In genomic region chr2:200640906-200641305, GRCh38 we compare ENCODE assay signal across 30 cellular contexts. TPM values are rescaled to one million over a fixed set of nuclear protein-coding genes. Genes with fewer than 3 reads are reported as not detected.
"Had no signal": no experiment of that assay in that cellular context is flagged by ENCODE, and none has a peak within 500 bp of the region (broad histone marks: within the 10 kb centered on the region; RNA-seq: fewer than 3 reads in every experiment).

No MANE protein-coding gene starts in this region.

- H3K36me3 ChIP-seq: breast epithelium, cardiac muscle cell, colonic mucosa, gastrocnemius medialis, heart left ventricle, WERI-Rb-1 had no signal

- H3K27ac ChIP-seq: ascending aorta, breast epithelium, cardiac muscle cell, colonic mucosa, epithelial cell of prostate, gastrocnemius medialis, heart left ventricle, WERI-Rb-1 had no signal

- H3K9me3 ChIP-seq: ascending aorta, breast epithelium, colonic mucosa, gastrocnemius medialis, heart left ventricle had no signal

- H3K4me3 Mint-ChIP-seq: activated B cell treated with CpG ODN at 0.5 μM for 24 hours; activated CD8-positive, alpha-beta T cell treated with anti-CD3 and anti-CD28 coated beads for 36 hours; activated naive CD4-positive, alpha-beta T cell treated with anti-CD3 and anti-CD28 coated beads, Interleukin-2, amount 10 ng/mL, durations not matched to agents 7 days and 5 days; activated naive CD8-positive, alpha-beta T cell treated with anti-CD3 and anti-CD28 coated beads, Interleukin-2, amount 10 ng/mL, durations not matched to agents 7 days and 5 days; activated T-cell treated with anti-CD3 and anti-CD28 coated beads, Interleukin-2, amount 50 U/mL, for 4 hours; activated T-helper 17 cell treated with anti-CD3 and anti-CD28 coated beads, Interleukin-2, amount 50 U/mL, for 72 hours; brain; T-cell; T-helper 1 cell treated with Interleukin-12 subunit alpha and Interleukin-12 subunit beta and Interleukin-4 antibody, amounts not matched to agents 30 μg/mL and 1 μg/mL, for 36 hours had no signal

- H3K27ac Mint-ChIP-seq: activated B cell treated with CpG ODN at 0.5 μM for 24 hours; activated CD8-positive, alpha-beta T cell treated with anti-CD3 and anti-CD28 coated beads for 36 hours; activated naive CD4-positive, alpha-beta T cell treated with anti-CD3 and anti-CD28 coated beads, Interleukin-2, amount 10 ng/mL, durations not matched to agents 7 days and 5 days; activated naive CD8-positive, alpha-beta T cell treated with anti-CD3 and anti-CD28 coated beads, Interleukin-2, amount 10 ng/mL, durations not matched to agents 7 days and 5 days; activated T-helper 17 cell treated with anti-CD3 and anti-CD28 coated beads, Interleukin-2, amount 50 U/mL, for 72 hours; brain; T-cell; T-helper 1 cell treated with Interleukin-12 subunit alpha and Interleukin-12 subunit beta and Interleukin-4 antibody, amounts not matched to agents 30 μg/mL and 1 μg/mL, for 36 hours had no signal

- H3K4me1 ChIP-seq: ascending aorta, breast epithelium, colonic mucosa, gastrocnemius medialis had no signal

- H3K4me1 Mint-ChIP-seq: activated B cell treated with CpG ODN at 0.5 μM for 24 hours; activated naive CD4-positive, alpha-beta T cell treated with anti-CD3 and anti-CD28 coated beads, Interleukin-2, amount 10 ng/mL, durations not matched to agents 7 days and 5 days; activated naive CD8-positive, alpha-beta T cell treated with anti-CD3 and anti-CD28 coated beads, Interleukin-2, amount 10 ng/mL, durations not matched to agents 7 days and 5 days; activated T-helper 17 cell treated with anti-CD3 and anti-CD28 coated beads, Interleukin-2, amount 50 U/mL, for 72 hours; brain; T-cell had no signal

- H3K27me3 ChIP-seq: ascending aorta, breast epithelium, cardiac muscle cell, colonic mucosa, gastrocnemius medialis, heart left ventricle had no signal

- H3K9me3 Mint-ChIP-seq: activated B cell treated with CpG ODN at 0.5 μM for 24 hours; activated CD8-positive, alpha-beta T cell treated with anti-CD3 and anti-CD28 coated beads for 36 hours; activated naive CD4-positive, alpha-beta T cell treated with anti-CD3 and anti-CD28 coated beads, Interleukin-2, amount 10 ng/mL, durations not matched to agents 7 days and 5 days; activated naive CD8-positive, alpha-beta T cell treated with anti-CD3 and anti-CD28 coated beads, Interleukin-2, amount 10 ng/mL, durations not matched to agents 7 days and 5 days; activated T-cell treated with anti-CD3 and anti-CD28 coated beads, Interleukin-2, amount 50 U/mL, for 4 hours; activated T-helper 17 cell treated with anti-CD3 and anti-CD28 coated beads, Interleukin-2, amount 50 U/mL, for 72 hours; brain; T-cell; T-helper 1 cell treated with Interleukin-12 subunit alpha and Interleukin-12 subunit beta and Interleukin-4 antibody, amounts not matched to agents 30 μg/mL and 1 μg/mL, for 36 hours had no signal

- H3K36me3 Mint-ChIP-seq: activated naive CD4-positive, alpha-beta T cell treated with anti-CD3 and anti-CD28 coated beads, Interleukin-2, amount 10 ng/mL, durations not matched to agents 7 days and 5 days; activated naive CD4-positive, alpha-beta T cell treated with anti-CD3 and anti-CD28 coated beads, Interleukin-2, amount 50 U/mL, for 72 hours; activated naive CD8-positive, alpha-beta T cell treated with anti-CD3 and anti-CD28 coated beads, Interleukin-2, amount 10 ng/mL, durations not matched to agents 7 days and 5 days; brain; T-cell had no signal

- DNase-seq: activated B cell treated with CpG ODN at 0.5 μM for 24 hours; activated CD4-positive, alpha-beta T cell treated with anti-CD3 and anti-CD28 coated beads for 48 hours; activated CD4-positive, alpha-beta T cell treated with anti-CD3 and anti-CD28 coated beads, Interleukin-2, amount 50 U/mL, for 1 hour; activated CD4-positive, alpha-beta T cell treated with anti-CD3 and anti-CD28 coated beads, Interleukin-2, amount 50 U/mL, for 48 hours; activated CD8-positive, alpha-beta memory T cell treated with anti-CD3 and anti-CD28 coated beads for 24 hours; activated CD8-positive, alpha-beta T cell treated with anti-CD3 and anti-CD28 coated beads for 36 hours; activated effector memory CD4-positive, alpha-beta T cell treated with anti-CD3 and anti-CD28 coated beads, Interleukin-2, amount 50 U/mL, for 16 hours; activated naive CD4-positive, alpha-beta T cell treated with anti-CD3 and anti-CD28 coated beads, Interleukin-2, amount 10 ng/mL, durations not matched to agents 7 days and 5 days; activated naive CD8-positive, alpha-beta T cell treated with anti-CD3 and anti-CD28 coated beads, Interleukin-2, amount 10 ng/mL, durations not matched to agents 7 days and 5 days; activated T-cell treated with anti-CD3 and anti-CD28 coated beads, Interleukin-2, amount 50 U/mL, for 4 hours; central memory CD4-positive, alpha-beta T cell; cerebellar nuclear complex; colonic mucosa; effector CD8-positive, alpha-beta T cell; gastrocnemius medialis; glutamatergic neuron; heart left ventricle; SW 1271; T-cell; T1000; WERI-Rb-1 had no signal

- H3K4me3 ChIP-seq: ascending aorta, breast epithelium, cardiac muscle cell, colonic mucosa, gastrocnemius medialis, heart left ventricle had no signal

- ATAC-seq: activated CD4-positive, CD25-positive, alpha-beta regulatory T cell treated with anti-CD3 and anti-CD28 coated beads, Interleukin-2, amount 50 U/mL, for 24 hours; activated CD8-positive, alpha-beta T cell treated with anti-CD3 and anti-CD28 coated beads for 36 hours; activated naive CD4-positive, alpha-beta T cell treated with anti-CD3 and anti-CD28 coated beads, Interleukin-2, amount 50 U/mL, for 72 hours; activated T-cell treated with anti-CD3 and anti-CD28 coated beads, Interleukin-2, amount 50 U/mL, for 4 hours; activated T-helper 17 cell treated with anti-CD3 and anti-CD28 coated beads, Interleukin-2, amount 50 U/mL, for 72 hours; gastrocnemius medialis; heart left ventricle; T-cell had no signal

RNA-seq across cellular contexts. Expression of gene AOX1, which starts 55.1 kb away (rescaled TPM):
- total RNA-seq: activated naive CD8-positive, alpha-beta T cell treated with anti-CD3 and anti-CD28 coated beads, Interleukin-2, amount 10 ng/mL, durations not matched to agents 7 days and 5 days; cardiac muscle cell had no signal
